8 cellular contexts compared by ENCODE assay signal in genomic region chr12:56636118-56636674, GRCh38. TPM values are rescaled to one million over a fixed set of nuclear protein-coding genes. Genes with fewer than 3 reads are reported as not detected.
DNase-seq lines count a peak whose midpoint lies in the region; ATAC-seq and TF ChIP-seq lines count a peak whose summit lies in the region.

No MANE protein-coding gene starts in this region.

- ATAC-seq in HG02642 (IDR thresholded peaks at IDR 0.05; ENCODE audit: poor library complexity, unreplicated experiment) (peak; percentile 48), aorta (ENCODE audit: low FRiP score) (peak; percentile 93)

- TF ChIP-seq CTCF in GM12865 (IDR thresholded peaks at IDR 0.05; ENCODE audit: insufficient read depth, low read depth, low read length, missing control alignments) (no peak), right atrium auricular region (IDR thresholded peaks at IDR 0.05) (no peak)

- WGBS in aorta, 2 donors = 0% methylated on average over 11 of the region's 11 CpGs

- H3K4me1 ChIP-seq in right atrium auricular region (peaks cover 0 to 58% of the 10 kb centered on the region in 2 donors), rectal smooth muscle tissue (ENCODE audit: control insufficient read depth, insufficient read depth, low read length) (peaks cover 12% of the 10 kb centered on the region), aorta (ENCODE audit: control insufficient read depth in 1 of 2, insufficient read depth in 2 of 2, low read length in 2 of 2) (peaks cover 0 to 4% of the 10 kb centered on the region in 2 donors)

- H3K36me3 ChIP-seq in right atrium auricular region (peaks cover 38% of the 10 kb centered on the region), rectal smooth muscle tissue (ENCODE audit: control insufficient read depth, insufficient read depth, low read length) (peaks cover 23% of the 10 kb centered on the region), aorta (ENCODE audit: control insufficient read depth in 1 of 2, insufficient read depth in 2 of 2, low read length in 1 of 2) (peaks cover 0 to 7% of the 10 kb centered on the region in 2 donors)

- H3K4me3 ChIP-seq in GM12865 (ENCODE audit: low read depth, low read length) (peak overlapping the region; percentile 82), right atrium auricular region (peak overlapping the region; percentile 80 to 88), rectal smooth muscle tissue (ENCODE audit: low read length) (peak overlapping the region; percentile 91), aorta (ENCODE audit: low read length in 2 of 2) (peak overlapping the region; percentile 78 to 84)

- H3K27ac ChIP-seq in right atrium auricular region (peak overlapping the region; percentile 91 to 94), rectal smooth muscle tissue (ENCODE audit: low read depth, low read length) (peak overlapping the region; percentile 96), aorta (ENCODE audit: low read depth in 1 of 2, low read length in 2 of 2) (peak overlapping the region in 1 of 2 donors; percentile 68)

- no peaks in the 10 kb centered on the region for H3K9me3 ChIP-seq in right atrium auricular region
- no peaks in the 10 kb centered on the region for H3K9me3 ChIP-seq in aorta (ENCODE audit: control insufficient read depth, low read length)

- no peaks in the 10 kb centered on the region for H3K27me3 ChIP-seq in right atrium auricular region
- H3K27me3 ChIP-seq in rectal smooth muscle tissue (ENCODE audit: control insufficient read depth, insufficient read depth, low read length) = no peaks in the 10 kb centered on the region
- no peaks in the 10 kb centered on the region for H3K27me3 ChIP-seq in aorta (ENCODE audit: control insufficient read depth in 1 of 2, insufficient read depth in 2 of 2, low read length in 1 of 2)

- DNase-seq in GM12865 (ENCODE audit: low read depth) (peak; percentile 89), NCI-H1105 (lab: John Stamatoyannopoulos, UW) (peak; percentile 32), T follicular helper cell (ENCODE audit: low read depth) (peak; percentile 77), amniotic stem cell (lab: John Stamatoyannopoulos, UW) (peak; percentile 82), right atrium auricular region (ENCODE audit: low spot score) (peak; percentile 90), aorta (peak; percentile 94 to 95)

- intact Hi-C loops in aorta (cut with DNase I) = no loop called here

- H3K9ac ChIP-seq in rectal smooth muscle tissue (ENCODE audit: low read length) = peak overlapping the region; percentile 96

RNA-seq across cellular contexts. Expression of gene BAZ2A, which starts 6.1 kb away (rescaled TPM):
- total RNA-seq in right atrium auricular region = 10 to 100 TPM; 38.6 to 42.7 TPM
- total RNA-seq in aorta = 100 to 1,000 TPM in 1 of 2 donors, 10 to 100 TPM in 1; 89.3 to 130 TPM
- polyA plus RNA-seq in aorta = 10 to 100 TPM; 15.2 to 35.2 TPM

RNA-seq across cellular contexts. Expression of gene ATP5F1B, which starts 9.6 kb away (rescaled TPM):
- total RNA-seq in right atrium auricular region (1,000 to 10,000 TPM; 1,028 to 1,860 TPM), aorta (100 to 1,000 TPM; 216 to 262 TPM)
- polyA plus RNA-seq in aorta = 100 to 1,000 TPM; 289 to 327 TPM

RNA-seq across cellular contexts. Expression of gene PTGES3, which starts 51.9 kb away (rescaled TPM):
- total RNA-seq in right atrium auricular region (10 to 100 TPM; 69.6 to 71.1 TPM), aorta (100 to 1,000 TPM; 148 to 153 TPM)
- 100 to 1,000 TPM; 142 to 221 TPM for polyA plus RNA-seq in aorta

Comparison
In these comparisons a context has a peak if more than half of its experiments do, and no peak if none do; other contexts are left out.
1. DNase-seq: peak in every context shown above with its lines; median percentile 94 in aorta; 90 in right atrium auricular region; 89 in GM12865; 82 in amniotic stem cell; 77 in T follicular helper cell; 32 in NCI-H1105.